ENCODE assay signal across 1 cellular context in genomic region chr6:107957909-107958688, GRCh38.
TF ChIP-seq lines count a peak whose summit lies in the region.

Gene SEC63 (minus strand): TSS chr6:107958208. CDS start chr6:107958009, 199 bp downstream.

TF ChIP-seq in HepG2, 621 proteins besides CTCF, POLR2A, EP300 and RAD21 (continued from another document and continues in another):
- TF ChIP-seq ZSCAN5A (CRISPR knock-in tag; IDR thresholded peaks at IDR 0.05; ENCODE audit: borderline replicate concordance), result no peak
- TF ChIP-seq ARHGAP35 (CRISPR knock-in tag; IDR thresholded peaks at IDR 0.05; ENCODE audit: borderline replicate concordance), result peak; percentile 55; the same call in 1 of the 2 replicates
- no peak for TF ChIP-seq BHLHE40 (IDR thresholded peaks at IDR 0.05; ENCODE audit: low read length)
- no peak for TF ChIP-seq ZKSCAN1 (IDR thresholded peaks at IDR 0.05; ENCODE audit: low read length)
- no peak for TF ChIP-seq REXO4 (CRISPR knock-in tag; IDR thresholded peaks at IDR 0.05; ENCODE audit: borderline replicate concordance)
- no peak for TF ChIP-seq TFE3 (CRISPR knock-in tag; IDR thresholded peaks at IDR 0.05)
- TF ChIP-seq ZBTB7B (CRISPR knock-in tag; IDR thresholded peaks at IDR 0.05), result no peak; the same call in 1 of the 2 replicates
- TF ChIP-seq ZNF30 (CRISPR knock-in tag; IDR thresholded peaks at IDR 0.05), result no peak
- TF ChIP-seq ZBTB20 (CRISPR knock-in tag; IDR thresholded peaks at IDR 0.05; ENCODE audit: borderline replicate concordance, low read depth), result no peak
- TF ChIP-seq ZNF713 (CRISPR knock-in tag; IDR thresholded peaks at IDR 0.05), result no peak
- TF ChIP-seq USF2 (IDR thresholded peaks at IDR 0.05; ENCODE audit: low read depth, low read length), result no peak
- TF ChIP-seq USF2 (CRISPR knock-in tag; IDR thresholded peaks at IDR 0.05; ENCODE audit: borderline replicate concordance), result no peak
- no peak for TF ChIP-seq MAFG (CRISPR knock-in tag; IDR thresholded peaks at IDR 0.05)
- peak; percentile 23; the same call in 1 of the 2 replicates for TF ChIP-seq ZNF710 (CRISPR knock-in tag; IDR thresholded peaks at IDR 0.05; ENCODE audit: borderline replicate concordance)
- no peak for TF ChIP-seq ELF3 (CRISPR knock-in tag; IDR thresholded peaks at IDR 0.05)
- peak; percentile 46; the same call in 1 of the 2 replicates for TF ChIP-seq PHF20 (CRISPR knock-in tag; IDR thresholded peaks at IDR 0.05)
- 0 out of 2 replicates have a peak, but pooled peaks have one; percentile 29 for TF ChIP-seq ZNF740 (CRISPR knock-in tag; IDR thresholded peaks at IDR 0.05)
- peak; percentile 35; the same call in 1 of the 2 replicates for TF ChIP-seq ZBTB7A (CRISPR knock-in tag; IDR thresholded peaks at IDR 0.05)
- TF ChIP-seq HNRNPLL (IDR thresholded peaks at IDR 0.05; ENCODE audit: low read depth, low read length, poor library complexity, severe bottlenecking), result peak; percentile 92
- TF ChIP-seq ZNF501 (CRISPR knock-in tag; IDR thresholded peaks at IDR 0.05), result peak; percentile 14; the same call in 1 of the 2 replicates
- no peak for TF ChIP-seq ZNF460 (CRISPR knock-in tag; IDR thresholded peaks at IDR 0.05; ENCODE audit: borderline replicate concordance)
- TF ChIP-seq DRAP1 (CRISPR knock-in tag; IDR thresholded peaks at IDR 0.05), result peak; percentile 60
- TF ChIP-seq POLR2G (IDR thresholded peaks at IDR 0.05; ENCODE audit: low read depth, low read length), result peak; percentile 81
- peak; percentile 76; the same call in 1 of the 2 replicates for TF ChIP-seq ZIK1 (CRISPR knock-in tag; IDR thresholded peaks at IDR 0.05; ENCODE audit: borderline replicate concordance, low read depth)
- TF ChIP-seq ZBTB14 (CRISPR knock-in tag; IDR thresholded peaks at IDR 0.05), result no peak
- peak; percentile 37 for TF ChIP-seq TAF15 (IDR thresholded peaks at IDR 0.05; ENCODE audit: low read depth, low read length, poor library complexity, severe bottlenecking)
- TF ChIP-seq ZNF83 (CRISPR knock-in tag; IDR thresholded peaks at IDR 0.05; ENCODE audit: borderline replicate concordance), result 0 out of 2 replicates have a peak, but pooled peaks have one; percentile 68
- no peak for TF ChIP-seq NR2F2 (IDR thresholded peaks at IDR 0.05; ENCODE audit: borderline replicate concordance, low read depth)
- TF ChIP-seq NR2F6 (IDR thresholded peaks at IDR 0.05), result no peak
- no peak for TF ChIP-seq NR2F6 (CRISPR knock-in tag; IDR thresholded peaks at IDR 0.05)
- no peak for TF ChIP-seq ZNF264 (CRISPR knock-in tag; IDR thresholded peaks at IDR 0.05)
- peak; percentile 74; the same call in 1 of the 2 replicates for TF ChIP-seq ZBTB2 (CRISPR knock-in tag; IDR thresholded peaks at IDR 0.05; ENCODE audit: low read depth)
- TF ChIP-seq ASH2L (IDR thresholded peaks at IDR 0.05; ENCODE audit: insufficient read length, low read depth, low read length), result peak; percentile 49
- TF ChIP-seq CENPBD1 (CRISPR knock-in tag; IDR thresholded peaks at IDR 0.05; ENCODE audit: borderline replicate concordance, low read depth), result no peak; the same call in 1 of the 2 replicates
- TF ChIP-seq HNF1A (IDR thresholded peaks at IDR 0.05; ENCODE audit: low read depth), result no peak
- peak; percentile 74; the same call in 1 of the 2 replicates for TF ChIP-seq HNF1A (CRISPR knock-in tag; IDR thresholded peaks at IDR 0.05; ENCODE audit: borderline replicate concordance)
- TF ChIP-seq HDAC1 (CRISPR knock-in tag; IDR thresholded peaks at IDR 0.05), result 0 out of 2 replicates have a peak, but pooled peaks have one; percentile 51
- TF ChIP-seq KLF15 (CRISPR knock-in tag; IDR thresholded peaks at IDR 0.05; ENCODE audit: borderline replicate concordance), result no peak
- TF ChIP-seq IRF9 (CRISPR knock-in tag; IDR thresholded peaks at IDR 0.05; ENCODE audit: borderline replicate concordance), result peak; percentile 63
- peak; percentile 97 for TF ChIP-seq CHD2 (IDR thresholded peaks at IDR 0.05; ENCODE audit: low read depth, low read length)
- TF ChIP-seq ISX (CRISPR knock-in tag; conservative IDR thresholded peaks at IDR 0.05), result no peak
- TF ChIP-seq EZH2 (conservative IDR thresholded peaks at IDR 0.05; ENCODE audit: low read depth, low read length), result no peak
- TF ChIP-seq DBP (CRISPR knock-in tag; IDR thresholded peaks at IDR 0.05; ENCODE audit: not compliant biosample characterization), result no peak
- TF ChIP-seq LCORL (IDR thresholded peaks at IDR 0.05), result no peak
- TF ChIP-seq LCORL (CRISPR knock-in tag; IDR thresholded peaks at IDR 0.05), result no peak
- no peak for TF ChIP-seq RFXAP (CRISPR knock-in tag; IDR thresholded peaks at IDR 0.05; ENCODE audit: borderline replicate concordance)
- peak; percentile 73; the same call in 1 of the 2 replicates for TF ChIP-seq NAIF1 (CRISPR knock-in tag; IDR thresholded peaks at IDR 0.05; ENCODE audit: borderline replicate concordance)
- TF ChIP-seq NR2F1 (CRISPR knock-in tag; IDR thresholded peaks at IDR 0.05), result no peak
- TF ChIP-seq HNRNPL (IDR thresholded peaks at IDR 0.05; ENCODE audit: low read depth, low read length), result no peak
